Comparison of ENCODE assay signal across 1 cellular context in genomic region chr12:65894624-65895023, GRCh38.
TF ChIP-seq lines count a peak whose summit lies in the region.

No MANE protein-coding gene starts in this region.

TF ChIP-seq in HEK293, 187 proteins besides CTCF, POLR2A, EP300 and RAD21 (continued from another document and continues in another):
- TF ChIP-seq AEBP2 (tag by site-specific recombination; IDR thresholded peaks at IDR 0.05; ENCODE audit: borderline replicate concordance) (no peak), ZNF670 (tag by site-specific recombination; IDR thresholded peaks at IDR 0.05; ENCODE audit: low read depth) (no peak), SP2 (tag by site-specific recombination; IDR thresholded peaks at IDR 0.05) (no peak), IKZF3 (tag by site-specific recombination; IDR thresholded peaks at IDR 0.05) (peak; percentile 30; the same call in 1 of the 2 replicates), SP3 (tag by site-specific recombination; IDR thresholded peaks at IDR 0.05) (no peak), KLF7 (tag by site-specific recombination; IDR thresholded peaks at IDR 0.05; ENCODE audit: borderline replicate concordance) (no peak), ZNF639 (tag by site-specific recombination; IDR thresholded peaks at IDR 0.05) (no peak), MYNN (tag by site-specific recombination; IDR thresholded peaks at IDR 0.05; ENCODE audit: borderline replicate concordance) (no peak), ZNF704 (tag by site-specific recombination; IDR thresholded peaks at IDR 0.05) (no peak), TSHZ1 (tag by site-specific recombination; IDR thresholded peaks at IDR 0.05; ENCODE audit: borderline replicate concordance) (no peak), ZNF292 (tag by site-specific recombination; IDR thresholded peaks at IDR 0.05; ENCODE audit: borderline replicate concordance, low read depth) (no peak), ZNF266 (tag by site-specific recombination; IDR thresholded peaks at IDR 0.05; ENCODE audit: low read depth) (no peak), ZNF18 (tag by site-specific recombination; IDR thresholded peaks at IDR 0.05) (no peak), ZBTB11 (tag by site-specific recombination; conservative IDR thresholded peaks at IDR 0.05; ENCODE audit: low read depth) (no peak), ZNF76 (tag by site-specific recombination; IDR thresholded peaks at IDR 0.05; ENCODE audit: borderline replicate concordance, low read depth) (no peak), HOXD13 (CRISPR knock-in tag; IDR thresholded peaks at IDR 0.05; ENCODE audit: borderline replicate concordance) (no peak), ZNF645 (tag by site-specific recombination; IDR thresholded peaks at IDR 0.05) (no peak), ZBTB20 (tag by site-specific recombination; IDR thresholded peaks at IDR 0.05) (peak; percentile 28; the same call in 1 of the 2 replicates), ZNF148 (tag by site-specific recombination; IDR thresholded peaks at IDR 0.05; ENCODE audit: borderline replicate concordance) (0 out of 2 replicates have a peak, but pooled peaks have one; percentile 23), ZNF280C (tag by site-specific recombination; IDR thresholded peaks at IDR 0.05) (no peak), ZNF155 (tag by site-specific recombination; IDR thresholded peaks at IDR 0.05) (no peak), ZNF830 (tag by site-specific recombination; IDR thresholded peaks at IDR 0.05; ENCODE audit: low read depth) (no peak), PBX3 (CRISPR knock-in tag; IDR thresholded peaks at IDR 0.05) (no peak), ZNF239 (tag by site-specific recombination; IDR thresholded peaks at IDR 0.05) (no peak), ZNF514 (tag by site-specific recombination; IDR thresholded peaks at IDR 0.05) (no peak), OVOL3 (tag by site-specific recombination; IDR thresholded peaks at IDR 0.05) (no peak), ZNF624 (tag by site-specific recombination; IDR thresholded peaks at IDR 0.05) (no peak), ZBTB6 (tag by site-specific recombination; IDR thresholded peaks at IDR 0.05) (no peak), ZNF585B (tag by site-specific recombination; IDR thresholded peaks at IDR 0.05) (no peak), ZBTB44 (tag by site-specific recombination; IDR thresholded peaks at IDR 0.05) (no peak), ZNF354C (tag by site-specific recombination; IDR thresholded peaks at IDR 0.05; ENCODE audit: borderline replicate concordance, low read depth) (no peak)
